ENCODE assay signal across 33 cellular contexts in genomic region chr11:117631336-117632090, GRCh38.
DNase-seq lines count a peak whose midpoint lies in the region; ATAC-seq and TF ChIP-seq lines count a peak whose summit lies in the region.
"Had no signal": no experiment of that assay in that cellular context is flagged by ENCODE, and none has a peak within 500 bp of the region (broad histone marks: within the 10 kb centered on the region; RNA-seq: fewer than 3 reads in every experiment).

No MANE protein-coding gene starts in this region.

- H3K4me1 Mint-ChIP-seq in stimulated activated naive CD8-positive, alpha-beta T cell treated with anti-CD3 and anti-CD28 coated beads, Interleukin-15, amount 100 ng/mL, for 72 hours = no peaks in the 10 kb centered on the region
- H3K4me1 Mint-ChIP-seq in brain = peaks cover 66% of the 10 kb centered on the region
- peaks cover 6% of the 10 kb centered on the region for H3K4me1 Mint-ChIP-seq in type B pancreatic cell (ENCODE audit: unreplicated experiment)
- H3K4me1 Mint-ChIP-seq: activated B cell treated with CpG ODN at 0.5 μM for 24 hours; naive thymus-derived CD8-positive, alpha-beta T cell; stimulated activated effector memory CD8-positive, alpha-beta T cell treated with anti-CD3 and anti-CD28 coated beads, Interleukin-12 subunit alpha, Interleukin-12 subunit beta, amount 100 ng/mL, for 72 hours had no signal

- H3K27me3 Mint-ChIP-seq in stimulated activated naive CD8-positive, alpha-beta T cell treated with anti-CD3 and anti-CD28 coated beads, Interleukin-15, amount 100 ng/mL, for 72 hours = no peaks in the 10 kb centered on the region
- peaks cover 3% of the 10 kb centered on the region for H3K27me3 Mint-ChIP-seq in brain
- H3K27me3 Mint-ChIP-seq in type B pancreatic cell = peaks cover 41% of the 10 kb centered on the region

- H3K9me3 Mint-ChIP-seq in stimulated activated naive CD8-positive, alpha-beta T cell treated with anti-CD3 and anti-CD28 coated beads, Interleukin-15, amount 100 ng/mL, for 72 hours = no peaks in the 10 kb centered on the region
- H3K9me3 Mint-ChIP-seq in brain (no peaks in the 10 kb centered on the region), type B pancreatic cell (no peaks in the 10 kb centered on the region)
- H3K9me3 Mint-ChIP-seq: activated B cell treated with CpG ODN at 0.5 μM for 24 hours; dendritic cell treated with granulocyte-macrophage colony-stimulating factor and Interleukin-4, amounts not matched to agents 40 ng/mL and 50 ng/mL, for 4 days; naive thymus-derived CD8-positive, alpha-beta T cell; stimulated activated effector memory CD8-positive, alpha-beta T cell treated with anti-CD3 and anti-CD28 coated beads, Interleukin-12 subunit alpha, Interleukin-12 subunit beta, amount 100 ng/mL, for 72 hours had no signal

- no peak overlapping the region for H3K4me3 Mint-ChIP-seq in stimulated activated naive CD8-positive, alpha-beta T cell treated with anti-CD3 and anti-CD28 coated beads, Interleukin-15, amount 100 ng/mL, for 72 hours
- H3K4me3 Mint-ChIP-seq in brain (no peak overlapping the region), type B pancreatic cell (no peak overlapping the region)
- H3K4me3 Mint-ChIP-seq: activated B cell treated with CpG ODN at 0.5 μM for 24 hours; activated naive CD8-positive, alpha-beta T cell; CD4-positive, CD25-positive, alpha-beta regulatory T cell; dendritic cell treated with granulocyte-macrophage colony-stimulating factor and Interleukin-4, amounts not matched to agents 40 ng/mL and 50 ng/mL, for 4 days; naive thymus-derived CD8-positive, alpha-beta T cell; stimulated activated effector memory CD8-positive, alpha-beta T cell treated with anti-CD3 and anti-CD28 coated beads, Interleukin-12 subunit alpha, Interleukin-12 subunit beta, amount 100 ng/mL, for 72 hours had no signal

- no peaks in the 10 kb centered on the region for H3K36me3 Mint-ChIP-seq in brain
- no peaks in the 10 kb centered on the region for H3K36me3 Mint-ChIP-seq in type B pancreatic cell
- H3K36me3 Mint-ChIP-seq: activated naive CD8-positive, alpha-beta T cell; naive thymus-derived CD8-positive, alpha-beta T cell; stimulated activated effector memory CD8-positive, alpha-beta T cell treated with anti-CD3 and anti-CD28 coated beads, Interleukin-12 subunit alpha, Interleukin-12 subunit beta, amount 100 ng/mL, for 72 hours had no signal

- DNase-seq in stimulated activated naive CD8-positive, alpha-beta T cell treated with anti-CD3 and anti-CD28 coated beads, Interleukin-15, amount 100 ng/mL, for 72 hours = no peak
- no peak for DNase-seq in stimulated activated naive CD8-positive, alpha-beta T cell treated with anti-CD3 and anti-CD28 coated beads, Interleukin-15, Interleukin-2, amounts not matched to agents 100 U/mL and 50 U/mL, for 24 hours
- DNase-seq in type B pancreatic cell (ENCODE audit: extremely low spot score, unreplicated experiment) (no peak), kidney glomerular epithelial cell (lab: John Stamatoyannopoulos, UW) (no peak)
- DNase-seq: 8988T; activated B cell treated with CpG ODN at 0.5 μM for 24 hours; activated CD4-positive, alpha-beta T cell treated with anti-CD3 and anti-CD28 coated beads, Interleukin-2, amount 50 U/mL, for 1 hour; activated effector memory CD4-positive, alpha-beta T cell treated with Interleukin-2 at 50 U/mL for 16 hours; activated T-cell treated with anti-CD3 and anti-CD28 coated beads, Interleukin-2, amount 50 U/mL, for 1 hour; CD4-positive, CD25-positive, alpha-beta regulatory T cell; DMS79 treated with DMSO at 0.1 percent for 48 hours; gastrocnemius medialis; GF-D8; hippocampal formation; Kasumi-1; left cardiac atrium; naive thymus-derived CD8-positive, alpha-beta T cell; NCI-H1436; NCI-H2107; NCI-H345; NCI-H69; stimulated activated CD4-positive, alpha-beta T cell treated with anti-CD3 and anti-CD28 coated beads, Interleukin-15, amount 100 ng/mL, for 24 hours; stimulated activated CD4-positive, alpha-beta T cell treated with anti-CD3 and anti-CD28 coated beads, Interleukin-4, amount 100 ng/mL, for 4 hours; testis; uterus had no signal

- ATAC-seq in stimulated activated naive CD8-positive, alpha-beta T cell treated with anti-CD3 and anti-CD28 coated beads, Interleukin-15, amount 100 ng/mL, for 72 hours = peak; percentile 12
- no peak for ATAC-seq in stimulated activated naive CD8-positive, alpha-beta T cell treated with anti-CD3 and anti-CD28 coated beads, Interleukin-15, Interleukin-2, amounts not matched to agents 100 U/mL and 50 U/mL, for 24 hours
- ATAC-seq in GM21619 (IDR thresholded peaks at IDR 0.05; ENCODE audit: unreplicated experiment) (no peak), HG03135 (IDR thresholded peaks at IDR 0.05; ENCODE audit: unreplicated experiment) (no peak)
- ATAC-seq: gastrocnemius medialis; HepG2; left cardiac atrium; naive thymus-derived CD8-positive, alpha-beta T cell; stimulated activated effector memory CD8-positive, alpha-beta T cell treated with anti-CD3 and anti-CD28 coated beads, Interleukin-12 subunit alpha, Interleukin-12 subunit beta, amount 100 ng/mL, for 72 hours had no signal

- TF ChIP-seq CTCF in brain (conservative IDR thresholded peaks at IDR 0.05) = no peak
- TF ChIP-seq CTCF in type B pancreatic cell (conservative IDR thresholded peaks at IDR 0.05) = no peak

- H3K27ac ChIP-seq in layer of hippocampus (ENCODE audit: low read depth, low read length) = peak overlapping the region; percentile 54
- H3K27ac ChIP-seq: gastrocnemius medialis, testis, uterus had no signal

- peak overlapping the region in 1 of 2 donors; percentile 23 for H3K27ac Mint-ChIP-seq in stimulated activated naive CD8-positive, alpha-beta T cell treated with anti-CD3 and anti-CD28 coated beads, Interleukin-15, amount 100 ng/mL, for 72 hours
- peak overlapping the region in 3 of 5 experiments; percentile 48 to 73 (median 61) for H3K27ac Mint-ChIP-seq in brain
- H3K27ac Mint-ChIP-seq in type B pancreatic cell = peak overlapping the region; percentile 71
- H3K27ac Mint-ChIP-seq: activated B cell treated with CpG ODN at 0.5 μM for 24 hours; activated naive CD8-positive, alpha-beta T cell; CD4-positive, CD25-positive, alpha-beta regulatory T cell; dendritic cell treated with granulocyte-macrophage colony-stimulating factor and Interleukin-4, amounts not matched to agents 40 ng/mL and 50 ng/mL, for 4 days; naive thymus-derived CD8-positive, alpha-beta T cell; stimulated activated effector memory CD8-positive, alpha-beta T cell treated with anti-CD3 and anti-CD28 coated beads, Interleukin-12 subunit alpha, Interleukin-12 subunit beta, amount 100 ng/mL, for 72 hours had no signal

- H3K27me3 ChIP-seq in layer of hippocampus (ENCODE audit: control insufficient read depth, insufficient read depth, low read length) = no peaks in the 10 kb centered on the region
- H3K27me3 ChIP-seq: gastrocnemius medialis, testis, uterus had no signal
